8 cellular contexts compared by ENCODE assay signal in the genomic region with DNA sequence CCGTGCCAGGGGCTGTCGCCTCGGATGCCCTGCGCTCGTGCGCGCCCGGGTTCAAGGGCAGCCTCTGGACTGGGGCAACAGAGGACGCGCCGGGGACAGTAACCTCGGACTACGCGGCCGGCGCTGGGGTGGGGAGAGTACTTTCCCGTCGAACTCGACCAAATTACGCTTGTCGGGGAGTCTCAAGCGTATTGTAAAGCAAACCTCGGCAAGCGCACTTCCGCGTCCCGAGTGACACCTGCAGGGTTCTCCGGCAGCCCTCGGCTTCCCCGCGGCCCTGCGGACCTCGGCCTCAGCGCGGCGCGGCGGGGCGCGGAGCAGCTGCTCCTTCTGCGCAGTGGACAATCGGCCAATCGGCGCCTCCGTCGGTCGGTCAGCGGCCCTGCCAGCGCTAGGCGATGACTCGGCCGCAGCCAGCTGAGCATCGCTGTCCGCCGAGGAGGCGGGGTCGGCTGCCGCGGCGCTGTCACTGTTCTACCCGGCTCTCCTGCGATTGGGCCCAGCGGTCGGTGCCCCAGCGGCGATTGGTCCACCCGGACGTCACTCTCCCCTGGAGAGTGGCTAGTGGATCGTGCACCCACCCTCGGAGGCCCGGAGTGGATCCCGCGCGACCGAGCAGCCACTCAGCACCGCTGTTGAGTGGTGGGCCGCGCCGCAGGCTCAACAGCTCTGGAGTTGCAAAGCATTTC. TPM values are rescaled to one million over a fixed set of nuclear protein-coding genes. Genes with fewer than 3 reads are reported as not detected.
DNase-seq lines count a peak whose midpoint lies in the region; ATAC-seq and TF ChIP-seq lines count a peak whose summit lies in the region.

A gene with protein sequence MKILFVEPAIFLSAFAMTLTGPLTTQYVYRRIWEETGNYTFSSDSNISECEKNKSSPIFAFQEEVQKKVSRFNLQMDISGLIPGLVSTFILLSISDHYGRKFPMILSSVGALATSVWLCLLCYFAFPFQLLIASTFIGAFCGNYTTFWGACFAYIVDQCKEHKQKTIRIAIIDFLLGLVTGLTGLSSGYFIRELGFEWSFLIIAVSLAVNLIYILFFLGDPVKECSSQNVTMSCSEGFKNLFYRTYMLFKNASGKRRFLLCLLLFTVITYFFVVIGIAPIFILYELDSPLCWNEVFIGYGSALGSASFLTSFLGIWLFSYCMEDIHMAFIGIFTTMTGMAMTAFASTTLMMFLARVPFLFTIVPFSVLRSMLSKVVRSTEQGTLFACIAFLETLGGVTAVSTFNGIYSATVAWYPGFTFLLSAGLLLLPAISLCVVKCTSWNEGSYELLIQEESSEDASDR (minus strand): TSS at position 433 of the 689 bp plus-strand sequence. CDS start 972 bp downstream, outside the sequence.

- ATAC-seq in GM21786 (IDR thresholded peaks at IDR 0.05; ENCODE audit: unreplicated experiment), result peak; percentile 98

- no peaks in the 10 kb centered on the region for H3K4me1 ChIP-seq in neural progenitor cell
- peaks cover 12% of the 10 kb centered on the region for H3K4me1 ChIP-seq in stomach smooth muscle (ENCODE audit: control insufficient read depth, insufficient read depth, low read length)

- H3K4me3 Mint-ChIP-seq in neural progenitor cell, result peak within 1 kb of the TSS; percentile 92

- H3K4me1 Mint-ChIP-seq in neural progenitor cell, result peaks cover 10% of the 10 kb centered on the region

- peaks cover 36% of the 10 kb centered on the region for H3K27me3 ChIP-seq in neural progenitor cell
- no peaks in the 10 kb centered on the region for H3K27me3 ChIP-seq in stomach smooth muscle (ENCODE audit: control insufficient read depth in 1 of 2, insufficient read depth in 2 of 2, low read length in 2 of 2)

- H3K9ac ChIP-seq in neural progenitor cell (no peak within 1 kb of the TSS), stomach smooth muscle (ENCODE audit: low read length in 2 of 2) (peak within 1 kb of the TSS; percentile 72 to 94)

- peak; percentile 98 for DNase-seq in EH (ENCODE audit: low read depth)
- DNase-seq in SIG-M5 (lab: John Stamatoyannopoulos, UW), result peak; percentile 49
- peak; percentile 98 for DNase-seq in activated gamma-delta T cell treated with Interleukin-2 at 50 U/mL for 16 hours
- peak; percentile 99 for DNase-seq in fibroblast of villous mesenchyme (ENCODE audit: low read depth)
- DNase-seq in neural progenitor cell (ENCODE audit: low spot score), result peak; percentile 98

- H3K4me2 ChIP-seq in neural progenitor cell, result peak within 1 kb of the TSS; percentile 77

- no peaks in the 10 kb centered on the region for H3K79me2 ChIP-seq in neural progenitor cell (ENCODE audit: low read depth)

- H3K27ac ChIP-seq in KOPT-K1 (ENCODE audit: low read depth, low read length, poor library complexity, severe bottlenecking), result peak within 1 kb of the TSS; percentile 51
- no peak within 1 kb of the TSS for H3K27ac ChIP-seq in neural progenitor cell
- H3K27ac ChIP-seq in stomach smooth muscle (ENCODE audit: low read length), result peak within 1 kb of the TSS; percentile 90

- TF ChIP-seq CTCF in fibroblast of villous mesenchyme (IDR thresholded peaks at IDR 0.05; ENCODE audit: insufficient read depth, low read depth, low read length), result peak; percentile 16
- TF ChIP-seq CTCF in neural progenitor cell (IDR thresholded peaks at IDR 0.05), result peak; percentile 22

- H4K20me1 ChIP-seq in neural progenitor cell (ENCODE audit: low read depth), result no peaks in the 10 kb centered on the region

- H3F3A ChIP-seq in neural progenitor cell (ENCODE audit: low read depth), result no peaks in the 10 kb centered on the region

- peaks cover 15% of the 10 kb centered on the region for H3K27me3 Mint-ChIP-seq in neural progenitor cell (ENCODE audit: insufficient read depth, low read depth)

- H3K36me3 ChIP-seq in KOPT-K1 (ENCODE audit: insufficient read depth, low read length) (no peaks in the 10 kb centered on the region), neural progenitor cell (no peaks in the 10 kb centered on the region), stomach smooth muscle (ENCODE audit: control insufficient read depth in 2 of 2, insufficient read depth in 2 of 2, low read length in 2 of 2) (no peaks in the 10 kb centered on the region)

- H3K27ac Mint-ChIP-seq in neural progenitor cell, result peak within 1 kb of the TSS; percentile 57

- peak within 1 kb of the TSS; percentile 94 for H2AFZ ChIP-seq in neural progenitor cell (replicated peaks)

- H3K36me3 Mint-ChIP-seq in neural progenitor cell, result no peaks in the 10 kb centered on the region

- no peaks in the 10 kb centered on the region for H3K9me3 Mint-ChIP-seq in neural progenitor cell

- H3K9me3 ChIP-seq in KOPT-K1 (ENCODE audit: insufficient read depth, low read length, poor library complexity, severe bottlenecking) (no peaks in the 10 kb centered on the region), neural progenitor cell (ENCODE audit: low read depth) (no peaks in the 10 kb centered on the region), stomach smooth muscle (ENCODE audit: control insufficient read depth in 2 of 2, low read length in 2 of 2) (no peaks in the 10 kb centered on the region)

- H3K4me3 ChIP-seq in fibroblast of villous mesenchyme (ENCODE audit: low read depth, low read length) (peak within 1 kb of the TSS; percentile 83), neural progenitor cell (peak within 1 kb of the TSS; percentile 63), stomach smooth muscle (ENCODE audit: low read length in 2 of 2) (peak within 1 kb of the TSS; percentile 62 to 91)

RNA-seq across cellular contexts. Expression of the gene that starts here (rescaled TPM):
- 2.9 and 4.7 TPM in 2 replicates for total RNA-seq in fibroblast of villous mesenchyme
- total RNA-seq in neural progenitor cell (ENCODE audit: low replicate concordance), result 0.06 TPM in 1 of 2 replicates, not detected in the other

Comparison
In these comparisons a context has a peak if more than half of its experiments do, and no peak if none do; other contexts are left out.
1. Peak in DNase-seq, H3K4me3 ChIP-seq and H3K4me2 ChIP-seq in neural progenitor cell; RNA of the gene not detected or under 1 TPM.
2. DNase-seq: peak in every context shown above with its lines; median percentile 99 in fibroblast of villous mesenchyme; 98 in EH; 98 in activated gamma-delta T cell treated with Interleukin-2 at 50 U/mL for 16 hours; 98 in neural progenitor cell; 49 in SIG-M5.